Comparison of ENCODE assay signal across 1 cellular context in the genomic region with DNA sequence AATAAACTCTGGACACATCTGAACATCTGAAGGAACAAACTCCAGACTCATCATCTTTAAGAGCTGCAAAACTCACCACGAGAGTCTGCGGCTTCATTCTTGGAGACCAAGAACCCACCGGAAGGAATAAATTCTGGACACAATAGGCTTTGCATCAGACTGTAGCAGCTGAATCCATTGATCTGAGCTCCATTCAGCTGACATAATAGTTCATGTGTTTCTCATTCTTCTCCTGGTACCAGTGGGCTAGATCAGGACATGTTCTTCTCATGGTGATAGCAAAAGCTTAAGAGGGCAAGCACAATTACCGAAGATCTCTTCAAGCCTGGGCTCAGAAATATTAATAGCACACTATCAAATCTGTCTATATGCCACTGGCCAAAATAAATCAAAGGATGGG.
TF ChIP-seq lines count a peak whose summit lies in the region.

No MANE protein-coding gene starts in this region.

TF ChIP-seq in HCT116, 20 proteins besides CTCF, POLR2A, EP300 and RAD21 (continued from another document):
- no peak for TF ChIP-seq FOSL1 (IDR thresholded peaks at IDR 0.05; ENCODE audit: low read depth)
- TF ChIP-seq SRF (IDR thresholded peaks at IDR 0.05; ENCODE audit: low read depth) = no peak
- TF ChIP-seq SP1 (IDR thresholded peaks at IDR 0.05; ENCODE audit: low read depth) = no peak
- TF ChIP-seq, protein P1, sequence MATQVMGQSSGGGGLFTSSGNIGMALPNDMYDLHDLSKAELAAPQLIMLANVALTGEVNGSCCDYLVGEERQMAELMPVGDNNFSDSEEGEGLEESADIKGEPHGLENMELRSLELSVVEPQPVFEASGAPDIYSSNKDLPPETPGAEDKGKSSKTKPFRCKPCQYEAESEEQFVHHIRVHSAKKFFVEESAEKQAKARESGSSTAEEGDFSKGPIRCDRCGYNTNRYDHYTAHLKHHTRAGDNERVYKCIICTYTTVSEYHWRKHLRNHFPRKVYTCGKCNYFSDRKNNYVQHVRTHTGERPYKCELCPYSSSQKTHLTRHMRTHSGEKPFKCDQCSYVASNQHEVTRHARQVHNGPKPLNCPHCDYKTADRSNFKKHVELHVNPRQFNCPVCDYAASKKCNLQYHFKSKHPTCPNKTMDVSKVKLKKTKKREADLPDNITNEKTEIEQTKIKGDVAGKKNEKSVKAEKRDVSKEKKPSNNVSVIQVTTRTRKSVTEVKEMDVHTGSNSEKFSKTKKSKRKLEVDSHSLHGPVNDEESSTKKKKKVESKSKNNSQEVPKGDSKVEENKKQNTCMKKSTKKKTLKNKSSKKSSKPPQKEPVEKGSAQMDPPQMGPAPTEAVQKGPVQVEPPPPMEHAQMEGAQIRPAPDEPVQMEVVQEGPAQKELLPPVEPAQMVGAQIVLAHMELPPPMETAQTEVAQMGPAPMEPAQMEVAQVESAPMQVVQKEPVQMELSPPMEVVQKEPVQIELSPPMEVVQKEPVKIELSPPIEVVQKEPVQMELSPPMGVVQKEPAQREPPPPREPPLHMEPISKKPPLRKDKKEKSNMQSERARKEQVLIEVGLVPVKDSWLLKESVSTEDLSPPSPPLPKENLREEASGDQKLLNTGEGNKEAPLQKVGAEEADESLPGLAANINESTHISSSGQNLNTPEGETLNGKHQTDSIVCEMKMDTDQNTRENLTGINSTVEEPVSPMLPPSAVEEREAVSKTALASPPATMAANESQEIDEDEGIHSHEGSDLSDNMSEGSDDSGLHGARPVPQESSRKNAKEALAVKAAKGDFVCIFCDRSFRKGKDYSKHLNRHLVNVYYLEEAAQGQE (IDR thresholded peaks at IDR 0.05; ENCODE audit: low read depth) = no peak
- TF ChIP-seq, protein P2, sequence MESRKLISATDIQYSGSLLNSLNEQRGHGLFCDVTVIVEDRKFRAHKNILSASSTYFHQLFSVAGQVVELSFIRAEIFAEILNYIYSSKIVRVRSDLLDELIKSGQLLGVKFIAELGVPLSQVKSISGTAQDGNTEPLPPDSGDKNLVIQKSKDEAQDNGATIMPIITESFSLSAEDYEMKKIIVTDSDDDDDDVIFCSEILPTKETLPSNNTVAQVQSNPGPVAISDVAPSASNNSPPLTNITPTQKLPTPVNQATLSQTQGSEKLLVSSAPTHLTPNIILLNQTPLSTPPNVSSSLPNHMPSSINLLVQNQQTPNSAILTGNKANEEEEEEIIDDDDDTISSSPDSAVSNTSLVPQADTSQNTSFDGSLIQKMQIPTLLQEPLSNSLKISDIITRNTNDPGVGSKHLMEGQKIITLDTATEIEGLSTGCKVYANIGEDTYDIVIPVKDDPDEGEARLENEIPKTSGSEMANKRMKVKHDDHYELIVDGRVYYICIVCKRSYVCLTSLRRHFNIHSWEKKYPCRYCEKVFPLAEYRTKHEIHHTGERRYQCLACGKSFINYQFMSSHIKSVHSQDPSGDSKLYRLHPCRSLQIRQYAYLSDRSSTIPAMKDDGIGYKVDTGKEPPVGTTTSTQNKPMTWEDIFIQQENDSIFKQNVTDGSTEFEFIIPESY (IDR thresholded peaks at IDR 0.05; ENCODE audit: extremely low read depth, insufficient replicate concordance, low read length) = no peak
- TF ChIP-seq EGR1 (IDR thresholded peaks at IDR 0.05; ENCODE audit: low read depth) = no peak
- TF ChIP-seq TCF7L2 (IDR thresholded peaks at IDR 0.05; ENCODE audit: borderline replicate concordance, extremely low read depth, insufficient read depth, insufficient read length) = no peak
- TF ChIP-seq, protein P3, sequence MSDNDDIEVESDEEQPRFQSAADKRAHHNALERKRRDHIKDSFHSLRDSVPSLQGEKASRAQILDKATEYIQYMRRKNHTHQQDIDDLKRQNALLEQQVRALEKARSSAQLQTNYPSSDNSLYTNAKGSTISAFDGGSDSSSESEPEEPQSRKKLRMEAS (IDR thresholded peaks at IDR 0.05) = no peak
- no peak for TF ChIP-seq ZFX (IDR thresholded peaks at IDR 0.05)
- TF ChIP-seq CBX3 (IDR thresholded peaks at IDR 0.05; ENCODE audit: low read depth) = no peak
